1 cellular context compared by ENCODE assay signal in genomic region chr5:109688999-109689739, GRCh38.
TF ChIP-seq lines count a peak whose summit lies in the region.

No MANE protein-coding gene starts in this region.

TF ChIP-seq in K562, 482 proteins besides CTCF, POLR2A, EP300 and RAD21 (continued from another document and continues in another):
- peak; percentile 57; the same call in 1 of the 2 replicates for TF ChIP-seq HBP1 (CRISPR knock-in tag; IDR thresholded peaks at IDR 0.05)
- TF ChIP-seq, protein P1, sequence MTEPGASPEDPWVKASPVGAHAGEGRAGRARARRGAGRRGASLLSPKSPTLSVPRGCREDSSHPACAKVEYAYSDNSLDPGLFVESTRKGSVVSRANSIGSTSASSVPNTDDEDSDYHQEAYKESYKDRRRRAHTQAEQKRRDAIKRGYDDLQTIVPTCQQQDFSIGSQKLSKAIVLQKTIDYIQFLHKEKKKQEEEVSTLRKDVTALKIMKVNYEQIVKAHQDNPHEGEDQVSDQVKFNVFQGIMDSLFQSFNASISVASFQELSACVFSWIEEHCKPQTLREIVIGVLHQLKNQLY (CRISPR knock-in tag; conservative IDR thresholded peaks at IDR 0.05), result no peak
- 0 out of 2 replicates have a peak, but pooled peaks have one; percentile 5 for TF ChIP-seq ZBED1 (IDR thresholded peaks at IDR 0.05)
- no peak for TF ChIP-seq NCOA4 (IDR thresholded peaks at IDR 0.05; ENCODE audit: partially characterized antibody)
- no peak for TF ChIP-seq HLTF (IDR thresholded peaks at IDR 0.05)
- peak; percentile 46 for TF ChIP-seq TAF9B (IDR thresholded peaks at IDR 0.05; ENCODE audit: partially characterized antibody)
- 0 out of 2 replicates have a peak, but pooled peaks have one; percentile 54 for TF ChIP-seq REST (CRISPR knock-in tag; IDR thresholded peaks at IDR 0.05; ENCODE audit: low read depth)
- 0 out of 2 replicates have a peak, but pooled peaks have one; percentile 27 for TF ChIP-seq ETV5 (CRISPR knock-in tag; IDR thresholded peaks at IDR 0.05; ENCODE audit: low read depth)
- peak; percentile 52; the same call in 1 of the 2 replicates for TF ChIP-seq GTF2E2 (tag; IDR thresholded peaks at IDR 0.05)
- TF ChIP-seq STAT5A (IDR thresholded peaks at IDR 0.05; ENCODE audit: borderline replicate concordance, low read length), result no peak
- TF ChIP-seq KDM2B (CRISPR knock-in tag; IDR thresholded peaks at IDR 0.05), result 0 out of 2 replicates have a peak, but pooled peaks have one; percentile 37
- 0 out of 4 replicates have a peak, but pooled peaks of 1 of the 2 experiments have one; percentile 9 for TF ChIP-seq HDAC1 (IDR thresholded peaks at IDR 0.05)
- TF ChIP-seq HNRNPLL (IDR thresholded peaks at IDR 0.05; ENCODE audit: low read depth, low read length, poor library complexity, severe bottlenecking), result peak; percentile 91
- no peak for TF ChIP-seq MIER1 (IDR thresholded peaks at IDR 0.05; ENCODE audit: low read depth)
- 0 out of 2 replicates have a peak, but pooled peaks have one; percentile 31 for TF ChIP-seq EHMT2 (IDR thresholded peaks at IDR 0.05)
- TF ChIP-seq USF1 (CRISPR knock-in tag; IDR thresholded peaks at IDR 0.05), result 0 out of 2 replicates have a peak, but pooled peaks have one; percentile 30
- TF ChIP-seq SOX6 (IDR thresholded peaks at IDR 0.05), result no peak
- peak; percentile 56; the same call in 1 of the 2 replicates for TF ChIP-seq PHF21A (IDR thresholded peaks at IDR 0.05; ENCODE audit: borderline replicate concordance, low read depth)
- TF ChIP-seq TEAD1 (CRISPR knock-in tag; IDR thresholded peaks at IDR 0.05), result 0 out of 4 replicates have a peak, but pooled peaks of 1 of the 2 experiments have one; percentile 26
- TF ChIP-seq GMEB1 (CRISPR knock-in tag; IDR thresholded peaks at IDR 0.05), result peak; percentile 36; the same call in 1 of the 2 replicates
- no peak for TF ChIP-seq DDX20 (tag; IDR thresholded peaks at IDR 0.05; ENCODE audit: low read depth)
- TF ChIP-seq MNT (conservative IDR thresholded peaks at IDR 0.05), result peak; percentile 49 to 82; a peak in 3 of 4 replicates
- TF ChIP-seq, protein P2, sequence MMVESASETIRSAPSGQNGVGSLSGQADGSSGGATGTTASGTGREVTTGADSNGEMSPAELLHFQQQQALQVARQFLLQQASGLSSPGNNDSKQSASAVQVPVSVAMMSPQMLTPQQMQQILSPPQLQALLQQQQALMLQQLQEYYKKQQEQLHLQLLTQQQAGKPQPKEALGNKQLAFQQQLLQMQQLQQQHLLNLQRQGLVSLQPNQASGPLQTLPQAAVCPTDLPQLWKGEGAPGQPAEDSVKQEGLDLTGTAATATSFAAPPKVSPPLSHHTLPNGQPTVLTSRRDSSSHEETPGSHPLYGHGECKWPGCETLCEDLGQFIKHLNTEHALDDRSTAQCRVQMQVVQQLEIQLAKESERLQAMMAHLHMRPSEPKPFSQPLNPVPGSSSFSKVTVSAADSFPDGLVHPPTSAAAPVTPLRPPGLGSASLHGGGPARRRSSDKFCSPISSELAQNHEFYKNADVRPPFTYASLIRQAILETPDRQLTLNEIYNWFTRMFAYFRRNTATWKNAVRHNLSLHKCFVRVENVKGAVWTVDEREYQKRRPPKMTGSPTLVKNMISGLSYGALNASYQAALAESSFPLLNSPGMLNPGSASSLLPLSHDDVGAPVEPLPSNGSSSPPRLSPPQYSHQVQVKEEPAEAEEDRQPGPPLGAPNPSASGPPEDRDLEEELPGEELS (CRISPR knock-in tag; IDR thresholded peaks at IDR 0.05; ENCODE audit: borderline replicate concordance), result 0 out of 2 replicates have a peak, but pooled peaks have one; percentile 13
- TF ChIP-seq ZEB2 (IDR thresholded peaks at IDR 0.05), result 0 out of 2 replicates have a peak, but pooled peaks have one; percentile 2
- TF ChIP-seq, protein P3, sequence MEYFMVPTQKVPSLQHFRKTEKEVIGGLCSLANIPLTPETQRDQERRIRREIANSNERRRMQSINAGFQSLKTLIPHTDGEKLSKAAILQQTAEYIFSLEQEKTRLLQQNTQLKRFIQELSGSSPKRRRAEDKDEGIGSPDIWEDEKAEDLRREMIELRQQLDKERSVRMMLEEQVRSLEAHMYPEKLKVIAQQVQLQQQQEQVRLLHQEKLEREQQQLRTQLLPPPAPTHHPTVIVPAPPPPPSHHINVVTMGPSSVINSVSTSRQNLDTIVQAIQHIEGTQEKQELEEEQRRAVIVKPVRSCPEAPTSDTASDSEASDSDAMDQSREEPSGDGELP (CRISPR knock-in tag; IDR thresholded peaks at IDR 0.05; ENCODE audit: borderline replicate concordance), result peak; percentile 51; the same call in 1 of the 2 replicates
- TF ChIP-seq, protein P4, sequence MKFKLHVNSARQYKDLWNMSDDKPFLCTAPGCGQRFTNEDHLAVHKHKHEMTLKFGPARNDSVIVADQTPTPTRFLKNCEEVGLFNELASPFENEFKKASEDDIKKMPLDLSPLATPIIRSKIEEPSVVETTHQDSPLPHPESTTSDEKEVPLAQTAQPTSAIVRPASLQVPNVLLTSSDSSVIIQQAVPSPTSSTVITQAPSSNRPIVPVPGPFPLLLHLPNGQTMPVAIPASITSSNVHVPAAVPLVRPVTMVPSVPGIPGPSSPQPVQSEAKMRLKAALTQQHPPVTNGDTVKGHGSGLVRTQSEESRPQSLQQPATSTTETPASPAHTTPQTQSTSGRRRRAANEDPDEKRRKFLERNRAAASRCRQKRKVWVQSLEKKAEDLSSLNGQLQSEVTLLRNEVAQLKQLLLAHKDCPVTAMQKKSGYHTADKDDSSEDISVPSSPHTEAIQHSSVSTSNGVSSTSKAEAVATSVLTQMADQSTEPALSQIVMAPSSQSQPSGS (CRISPR knock-in tag; IDR thresholded peaks at IDR 0.05), result no peak
- TF ChIP-seq ZBTB2 (IDR thresholded peaks at IDR 0.05), result peak; percentile 13; the same call in 1 of the 2 replicates
- peak; percentile 71 for TF ChIP-seq POLR2AphosphoS5 (IDR thresholded peaks at IDR 0.05; ENCODE audit: control insufficient read depth, insufficient read depth, low read depth, low read length)
- peak in 1 of 2 experiments; percentile 61; a peak in 2 of 4 replicates for TF ChIP-seq TBL1XR1 (IDR thresholded peaks at IDR 0.05; ENCODE audit: low read length in 2 of 2)
- TF ChIP-seq PREB (CRISPR knock-in tag; IDR thresholded peaks at IDR 0.05), result 0 out of 2 replicates have a peak, but pooled peaks have one; percentile 54
- no peak for TF ChIP-seq NFIX (CRISPR knock-in tag; IDR thresholded peaks at IDR 0.05; ENCODE audit: low read depth)
- no peak for TF ChIP-seq HMBOX1 (IDR thresholded peaks at IDR 0.05)
- TF ChIP-seq SUPT5H (IDR thresholded peaks at IDR 0.05), result peak; percentile 82
- TF ChIP-seq MEF2D (tag; conservative IDR thresholded peaks at IDR 0.05; ENCODE audit: low read depth), result 0 out of 2 replicates have a peak, but pooled peaks have one; percentile 27
- no peak for TF ChIP-seq FIP1L1 (IDR thresholded peaks at IDR 0.05; ENCODE audit: low read depth, low read length, poor library complexity, severe bottlenecking)
- TF ChIP-seq HDAC8 (tag; IDR thresholded peaks at IDR 0.05), result no peak
- TF ChIP-seq ZFX (CRISPR knock-in tag; IDR thresholded peaks at IDR 0.05), result peak; percentile 94
